ENCODE assay signal across 33 cellular contexts in genomic region chr17:19413725-19414124, GRCh38. TPM values are rescaled to one million over a fixed set of nuclear protein-coding genes. Genes with fewer than 3 reads are reported as not detected.
"Had no signal": no experiment of that assay in that cellular context is flagged by ENCODE, and none has a peak within 500 bp of the region (broad histone marks: within the 10 kb centered on the region; RNA-seq: fewer than 3 reads in every experiment).

No MANE protein-coding gene starts in this region.

- H3K4me3 ChIP-seq: adrenal gland, esophagus squamous epithelium, gastroesophageal sphincter had no signal

- H3K4me1 ChIP-seq: adrenal gland had no signal

- H3K36me3 ChIP-seq: adrenal gland, brain microvascular endothelial cell, esophagus squamous epithelium, gastroesophageal sphincter, WERI-Rb-1 had no signal

- ATAC-seq: activated CD4-positive, CD25-positive, alpha-beta regulatory T cell treated with anti-CD3 and anti-CD28 coated beads, Interleukin-2, amount 50 U/mL, for 24 hours; activated CD8-positive, alpha-beta memory T cell treated with anti-CD3 and anti-CD28 coated beads, Interleukin-2, amount 10 ng/mL, durations not matched to agents 7 days and 5 days; activated CD8-positive, alpha-beta T cell treated with anti-CD3 and anti-CD28 coated beads, Interleukin-2, amount 10 ng/mL, durations not matched to agents 7 days and 5 days; activated naive CD8-positive, alpha-beta T cell treated with anti-CD3 and anti-CD28 coated beads, Interleukin-2, amount 50 U/mL, for 24 hours; gastroesophageal sphincter; T-cell had no signal

- DNase-seq: activated B cell treated with CpG ODN at 0.5 μM for 24 hours; activated CD4-positive, alpha-beta memory T cell treated with anti-CD3 and anti-CD28 coated beads for 36 hours; activated CD4-positive, alpha-beta T cell treated with anti-CD3 and anti-CD28 coated beads for 48 hours; activated CD4-positive, alpha-beta T cell treated with anti-CD3 and anti-CD28 coated beads, Interleukin-2, amount 50 U/mL, for 1 hour; activated CD8-positive, alpha-beta memory T cell treated with anti-CD3 and anti-CD28 coated beads, Interleukin-2, amount 10 ng/mL, durations not matched to agents 7 days and 5 days; activated CD8-positive, alpha-beta memory T cell treated with anti-CD3 and anti-CD28 coated beads, Interleukin-2, amount 50 U/mL, for 4 hours; activated CD8-positive, alpha-beta T cell treated with anti-CD3 and anti-CD28 coated beads, Interleukin-2, amount 10 ng/mL, durations not matched to agents 7 days and 5 days; activated effector memory CD4-positive, alpha-beta T cell treated with anti-CD3 and anti-CD28 coated beads, Interleukin-2, amount 50 U/mL, for 16 hours; activated naive CD4-positive, alpha-beta T cell treated with anti-CD3 and anti-CD28 coated beads for 36 hours; activated naive CD8-positive, alpha-beta T cell treated with anti-CD3 and anti-CD28 coated beads for 36 hours; activated naive CD8-positive, alpha-beta T cell treated with anti-CD3 and anti-CD28 coated beads, Interleukin-2, amount 50 U/mL, for 24 hours; activated T-cell treated with anti-CD3 and anti-CD28 coated beads, Interleukin-2, amount 50 U/mL, for 1 hour; activated T-cell treated with anti-CD3 and anti-CD28 coated beads, Interleukin-2, amount 50 U/mL, for 48 hours; adrenal gland; anterior cingulate cortex; brain microvascular endothelial cell; cortex of kidney; dermis blood vessel endothelial cell; effector CD4-positive, alpha-beta T cell; esophagus squamous epithelium; foreskin melanocyte; T-cell; T1000; WERI-Rb-1 had no signal

- H3K27ac ChIP-seq: adrenal gland, brain microvascular endothelial cell, epithelial cell of prostate, esophagus squamous epithelium, gastroesophageal sphincter, WERI-Rb-1 had no signal

- H3K9me3 ChIP-seq: adrenal gland, esophagus squamous epithelium, gastroesophageal sphincter had no signal

- H3K27me3 ChIP-seq: adrenal gland, gastroesophageal sphincter had no signal

RNA-seq across cellular contexts. Expression of gene RNF112, which starts 2.7 kb away (rescaled TPM):
- total RNA-seq: activated T-helper 1 cell treated with anti-CD3 and anti-CD28 coated beads, Interleukin-12 subunit alpha, Interleukin-12 subunit beta, Interleukin-2, Interleukin-4 antibody, amounts not matched to agents 30 ng/mL and 10 ng/mL and 1 ng/mL, durations not matched to agents 14 hours and 24 hours and 36 hours had no signal

RNA-seq across cellular contexts. Expression of gene MFAP4, which starts 26.7 kb away (rescaled TPM):
- total RNA-seq: activated B cell treated with CpG ODN at 0.5 μM for 24 hours; activated CD4-positive, alpha-beta memory T cell treated with anti-CD3 and anti-CD28 coated beads for 36 hours; activated CD8-positive, alpha-beta memory T cell treated with anti-CD3 and anti-CD28 coated beads for 36 hours; activated CD8-positive, alpha-beta memory T cell treated with anti-CD3 and anti-CD28 coated beads, Interleukin-2, amount 10 ng/mL, durations not matched to agents 7 days and 5 days; activated CD8-positive, alpha-beta T cell treated with anti-CD3 and anti-CD28 coated beads, Interleukin-2, amount 10 ng/mL, durations not matched to agents 7 days and 5 days; activated naive CD4-positive, alpha-beta T cell treated with anti-CD3 and anti-CD28 coated beads for 36 hours; activated T-helper 1 cell treated with anti-CD3 and anti-CD28 coated beads, Interleukin-12 subunit alpha, Interleukin-12 subunit beta, Interleukin-2, Interleukin-4 antibody, amounts not matched to agents 30 ng/mL and 10 ng/mL and 1 ng/mL, durations not matched to agents 14 hours and 24 hours and 36 hours; activated T-helper 2 cell treated with anti-CD3 and anti-CD28 coated beads, Interferon-gamma antibody, Interleukin-2, Interleukin-4, amounts not matched to agents 10 μg/mL and 5 μg/mL and 100 μg/mL, durations not matched to agents 14 hours and 24 hours and 36 hours; dermis blood vessel endothelial cell; endothelial cell of umbilical vein; glomerular endothelial cell; T-helper 2 cell treated with Interferon-gamma antibody and Interleukin-4, amounts not matched to agents 100 ng/mL and 5 ng/mL, for 36 hours had no signal
- polyA plus RNA-seq: endothelial cell of umbilical vein had no signal
